Comparison of ENCODE assay signal across 1 cellular context in genomic region chr2:121530210-121530562, GRCh38.
TF ChIP-seq lines count a peak whose summit lies in the region.

No MANE protein-coding gene starts in this region.

TF ChIP-seq in GM23338, 12 proteins besides CTCF, POLR2A, EP300 and RAD21 (continued from another document):
- TF ChIP-seq ZNF462 (CRISPR knock-in tag; IDR thresholded peaks at IDR 0.05) (no peak), POLR2AphosphoS5 (IDR thresholded peaks at IDR 0.05; ENCODE audit: low read depth) (0 out of 2 replicates have a peak, but pooled peaks have one; percentile 42), STAT1 (IDR thresholded peaks at IDR 0.05; ENCODE audit: unreplicated experiment) (no peak), ZNF114 (CRISPR knock-in tag; IDR thresholded peaks at IDR 0.05) (no peak), EZH2 (IDR thresholded peaks at IDR 0.05; ENCODE audit: low read depth, unreplicated experiment) (no peak), REST (IDR thresholded peaks at IDR 0.05; ENCODE audit: unreplicated experiment) (no peak)
TF ChIP-seq in GM23338: peak in this region for 1.
